In genomic region chr2:105827351-105828096, GRCh38 we compare ENCODE assay signal across 10 cellular contexts.
DNase-seq lines count a peak whose midpoint lies in the region; ATAC-seq and TF ChIP-seq lines count a peak whose summit lies in the region.
"Had no signal": no experiment of that assay in that cellular context is flagged by ENCODE, and none has a peak within 500 bp of the region (broad histone marks: within the 10 kb centered on the region; RNA-seq: fewer than 3 reads in every experiment).

No MANE protein-coding gene starts in this region.

- no peak overlapping the region for H3K4me3 Mint-ChIP-seq in activated CD4-positive, alpha-beta memory T cell treated with anti-CD3 and anti-CD28 coated beads, Interleukin-2, amount 10 ng/mL, durations not matched to agents 7 days and 5 days
- no peak overlapping the region for H3K4me3 Mint-ChIP-seq in natural killer cell treated with Interleukin-12 subunit alpha and Interleukin-12 subunit beta and Interleukin-15 and Interleukin-18, amount 100 ng/mL, for 72 hours
- H3K4me3 Mint-ChIP-seq in H9, result no peak overlapping the region

- WGBS in trophoblast cell (ENCODE audit: extremely low coverage, insufficient coverage, insufficient read length), result no CpG with 5 or more reads among the region's 1 CpG
- WGBS in H9 (ENCODE audit: extremely low coverage, insufficient read length, low lambda C conversion rate), result no CpG with 5 or more reads among the region's 1 CpG

- no peak overlapping the region for H2BK20ac ChIP-seq in H9 (ENCODE audit: low read depth, low read length, poor library complexity, severe bottlenecking)

- peaks cover 14% of the 10 kb centered on the region for H3K9me3 Mint-ChIP-seq in activated CD4-positive, alpha-beta memory T cell treated with anti-CD3 and anti-CD28 coated beads, Interleukin-2, amount 10 ng/mL, durations not matched to agents 7 days and 5 days
- peaks cover 3% of the 10 kb centered on the region for H3K9me3 Mint-ChIP-seq in natural killer cell treated with Interleukin-12 subunit alpha and Interleukin-12 subunit beta and Interleukin-15 and Interleukin-18, amount 100 ng/mL, for 72 hours
- H3K9me3 Mint-ChIP-seq in H9, result peaks cover 11 to 13% of the 10 kb centered on the region in 2 experiments

- H3K79me2 ChIP-seq in trophoblast cell (ENCODE audit: control insufficient read depth, insufficient read depth, low read length, poor library complexity) (no peaks in the 10 kb centered on the region), H9 (ENCODE audit: insufficient read depth, low read length) (peaks cover 3% of the 10 kb centered on the region; the same call in 1 of the 2 replicates)

- no peak overlapping the region for H4K5ac ChIP-seq in H9 (ENCODE audit: insufficient read length, low read depth, low read length)

- H4K20me1 ChIP-seq in H9 (ENCODE audit: control insufficient read depth, insufficient read depth, insufficient read length), result no peaks in the 10 kb centered on the region

- H2AFZ ChIP-seq in trophoblast cell (ENCODE audit: insufficient read depth, low read length, poor library complexity) (no peak overlapping the region), H9 (ENCODE audit: low read length) (no peak overlapping the region)

- H2BK120ac ChIP-seq in trophoblast cell (ENCODE audit: insufficient read depth, low read length, poor library complexity), result no peak overlapping the region
- H2BK120ac ChIP-seq in H9 (ENCODE audit: low read depth, low read length, poor library complexity, severe bottlenecking), result no peak overlapping the region

- H3K27me3 Mint-ChIP-seq in activated CD4-positive, alpha-beta memory T cell treated with anti-CD3 and anti-CD28 coated beads, Interleukin-2, amount 10 ng/mL, durations not matched to agents 7 days and 5 days, result no peaks in the 10 kb centered on the region
- no peaks in the 10 kb centered on the region for H3K27me3 Mint-ChIP-seq in natural killer cell treated with Interleukin-12 subunit alpha and Interleukin-12 subunit beta and Interleukin-15 and Interleukin-18, amount 100 ng/mL, for 72 hours
- no peaks in the 10 kb centered on the region for H3K27me3 Mint-ChIP-seq in H9 (ENCODE audit: low read depth)

- H3K9ac ChIP-seq in trophoblast cell (ENCODE audit: low read length), result no peak overlapping the region
- no peak overlapping the region for H3K9ac ChIP-seq in H9 (ENCODE audit: extremely low read depth, insufficient read length, low read length)

- POLR2A ChIA-PET in activated CD4-positive, alpha-beta memory T cell treated with anti-CD3 and anti-CD28 coated beads, Interleukin-2, amount 10 ng/mL, durations not matched to agents 7 days and 5 days (lab: Charles Lee), result interaction anchor here (1.1 to 1.8 kb wide), 3 partner anchors 23 to 74 kb away, joined by 3 to 5 read pairs (median 4); no protein-coding TSS in a partner anchor

- no peak overlapping the region for H3K4me3 ChIP-seq in trophoblast cell (ENCODE audit: low read depth, low read length)

- H3K27me3 ChIP-seq in trophoblast cell (ENCODE audit: insufficient read depth, low read length) (no peaks in the 10 kb centered on the region), H9 (ENCODE audit: insufficient read depth, low read length) (no peaks in the 10 kb centered on the region)

- H3K79me1 ChIP-seq in trophoblast cell (ENCODE audit: low read length) (no peaks in the 10 kb centered on the region), H9 (ENCODE audit: insufficient read depth, low read depth, low read length, poor library complexity, severe bottlenecking) (peaks cover 3% of the 10 kb centered on the region)

- H3K23me2 ChIP-seq in H9 (ENCODE audit: insufficient read length, low read depth, low read length, poor library complexity, severe bottlenecking), result no peaks in the 10 kb centered on the region

- no peaks in the 10 kb centered on the region for H3K36me3 ChIP-seq in trophoblast cell (ENCODE audit: control insufficient read depth in 1 of 2, insufficient read depth in 2 of 2, low read length in 2 of 2)

- H3K23ac ChIP-seq in trophoblast cell (ENCODE audit: low read length) (no peak overlapping the region), H9 (ENCODE audit: insufficient read length, low read depth, low read length) (no peak overlapping the region)

- no peak overlapping the region for H4K12ac ChIP-seq in trophoblast cell (ENCODE audit: low read depth, low read length)

- no peak overlapping the region for H3K4ac ChIP-seq in trophoblast cell (ENCODE audit: low read depth, low read length)
- no peak overlapping the region for H3K4ac ChIP-seq in H9 (ENCODE audit: low read depth, low read length)

- H2BK12ac ChIP-seq in trophoblast cell (ENCODE audit: low read length) (no peak overlapping the region), H9 (ENCODE audit: insufficient read length, low read depth, low read length) (no peak overlapping the region)

- peaks cover 81% of the 10 kb centered on the region for H3K36me3 Mint-ChIP-seq in activated CD4-positive, alpha-beta memory T cell treated with anti-CD3 and anti-CD28 coated beads, Interleukin-2, amount 10 ng/mL, durations not matched to agents 7 days and 5 days (ENCODE audit: low read depth)
- H3K36me3 Mint-ChIP-seq in natural killer cell treated with Interleukin-12 subunit alpha and Interleukin-12 subunit beta and Interleukin-15 and Interleukin-18, amount 100 ng/mL, for 72 hours, result peaks cover 7% of the 10 kb centered on the region
- H3K36me3 Mint-ChIP-seq in H9 (ENCODE audit: insufficient read depth in 1 of 3, low read depth in 3 of 3), result peaks cover 2 to 37% (median 16%) of the 10 kb centered on the region in 3 experiments

- H3K9me3 ChIP-seq in trophoblast cell (ENCODE audit: insufficient read depth, low read depth, low read length), result no peaks in the 10 kb centered on the region
- H3K9me3 ChIP-seq in H9 (ENCODE audit: control insufficient read depth, low read depth, low read length), result no peaks in the 10 kb centered on the region

- H3K4me1 ChIP-seq in trophoblast cell (ENCODE audit: control insufficient read depth in 1 of 2, insufficient read depth in 2 of 2, low read length in 2 of 2), result no peaks in the 10 kb centered on the region
- no peaks in the 10 kb centered on the region for H3K4me1 ChIP-seq in H9 (ENCODE audit: insufficient read depth, low read length)

- H3K14ac ChIP-seq in trophoblast cell (ENCODE audit: low read length), result no peak overlapping the region
- no peak overlapping the region for H3K14ac ChIP-seq in H9 (ENCODE audit: insufficient read depth, low read length)

- H4K8ac ChIP-seq in trophoblast cell (ENCODE audit: low read depth, low read length) (no peak overlapping the region), H9 (replicated peaks; ENCODE audit: insufficient read length, low read depth, low read length) (no peak overlapping the region)

- H3T11ph ChIP-seq in H9 (ENCODE audit: low read length), result no peak overlapping the region

- no peak overlapping the region for H2BK15ac ChIP-seq in H9 (ENCODE audit: low read depth, low read length)

- ATAC-seq in GM18868 (IDR thresholded peaks at IDR 0.05; ENCODE audit: unreplicated experiment), result peak; percentile 78
- ATAC-seq in HG03521 (IDR thresholded peaks at IDR 0.05; ENCODE audit: unreplicated experiment), result peak; percentile 54
- ATAC-seq in natural killer cell treated with Interleukin-12 subunit alpha and Interleukin-12 subunit beta and Interleukin-15 and Interleukin-18, amount 100 ng/mL, for 72 hours, result peak; percentile 87 to 95

- no peak overlapping the region for H4K91ac ChIP-seq in trophoblast cell (ENCODE audit: low read depth, low read length)
- H4K91ac ChIP-seq in H9 (ENCODE audit: insufficient read length, low read depth, low read length), result no peak overlapping the region

- CTCF ChIA-PET in activated CD4-positive, alpha-beta memory T cell treated with anti-CD3 and anti-CD28 coated beads, Interleukin-2, amount 10 ng/mL, durations not matched to agents 7 days and 5 days (lab: Charles Lee), result interaction anchor here (0.6 kb wide), 1 partner anchor 241 kb away, joined by 3 read pairs; no protein-coding TSS in a partner anchor

- peaks cover 83% of the 10 kb centered on the region for H3K4me1 Mint-ChIP-seq in activated CD4-positive, alpha-beta memory T cell treated with anti-CD3 and anti-CD28 coated beads, Interleukin-2, amount 10 ng/mL, durations not matched to agents 7 days and 5 days
- peaks cover 68 to 85% of the 10 kb centered on the region in 2 donors for H3K4me1 Mint-ChIP-seq in natural killer cell treated with Interleukin-12 subunit alpha and Interleukin-12 subunit beta and Interleukin-15 and Interleukin-18, amount 100 ng/mL, for 72 hours (ENCODE audit: low read depth in 2 of 2)
- H3K4me1 Mint-ChIP-seq in H9, result peaks cover 4 to 5% of the 10 kb centered on the region in 2 experiments; a peak in 3 of 4 replicates

- no peak for DNase-seq in activated CD4-positive, alpha-beta memory T cell treated with anti-CD3 and anti-CD28 coated beads, Interleukin-2, amount 10 ng/mL, durations not matched to agents 7 days and 5 days
- DNase-seq in natural killer cell treated with Interleukin-12 subunit alpha and Interleukin-12 subunit beta and Interleukin-15 and Interleukin-18, amount 100 ng/mL, for 72 hours (ENCODE audit: low spot score), result no peak
- no peak for DNase-seq in trophoblast cell
- DNase-seq in H9, result no peak
- no peak for DNase-seq in NCI-H774 (lab: John Stamatoyannopoulos, UW)
- DNase-seq: anterior cingulate cortex, NCI-H1048 had no signal

- peak overlapping the region; percentile 21 for H3K27ac Mint-ChIP-seq in activated CD4-positive, alpha-beta memory T cell treated with anti-CD3 and anti-CD28 coated beads, Interleukin-2, amount 10 ng/mL, durations not matched to agents 7 days and 5 days
- H3K27ac Mint-ChIP-seq in natural killer cell treated with Interleukin-12 subunit alpha and Interleukin-12 subunit beta and Interleukin-15 and Interleukin-18, amount 100 ng/mL, for 72 hours, result peak overlapping the region; percentile 64 to 75
- H3K27ac Mint-ChIP-seq in H9, result 0 out of 7 replicates have a peak overlapping the region, but pooled peaks of 1 of the 3 experiments have one; percentile 60

- H3K18ac ChIP-seq in trophoblast cell (ENCODE audit: low read length) (no peak overlapping the region), H9 (ENCODE audit: insufficient read length, low read depth, low read length) (no peak overlapping the region)

- H3K27ac ChIP-seq in trophoblast cell (ENCODE audit: low read depth, low read length), result no peak overlapping the region
- H3K27ac ChIP-seq in H9 (ENCODE audit: insufficient read length, low read depth, low read length), result no peak overlapping the region
- H3K27ac ChIP-seq: VCaP had no signal

- no peak overlapping the region for H2BK5ac ChIP-seq in trophoblast cell (ENCODE audit: low read depth, low read length, poor library complexity)
- H2BK5ac ChIP-seq in H9 (ENCODE audit: insufficient read length, low read length), result no peak overlapping the region

- H3K4me2 ChIP-seq in trophoblast cell (ENCODE audit: low read length), result no peak overlapping the region
- no peak overlapping the region for H3K4me2 ChIP-seq in H9 (ENCODE audit: insufficient read depth, insufficient read length, low read length)

- no peak for TF ChIP-seq CTCF in H9 (conservative IDR thresholded peaks at IDR 0.05)

- H2AK5ac ChIP-seq in trophoblast cell (ENCODE audit: low read length) (no peak overlapping the region), H9 (ENCODE audit: insufficient read length, low read length) (no peak overlapping the region)

- H3K56ac ChIP-seq in H9 (ENCODE audit: insufficient read length, low read depth, low read length), result no peak overlapping the region
